In genomic region chr6:19319005-19319404, GRCh38 we compare ENCODE assay signal across 36 cellular contexts.
DNase-seq lines count a peak whose midpoint lies in the region; ATAC-seq, FAIRE-seq and TF ChIP-seq lines count a peak whose summit lies in the region.
"Had no signal": no experiment of that assay in that cellular context is flagged by ENCODE, and none has a peak within 500 bp of the region (broad histone marks: within the 10 kb centered on the region; RNA-seq: fewer than 3 reads in every experiment).

No MANE protein-coding gene starts in this region.

- H3K4me3 ChIP-seq in CD8-positive, alpha-beta T cell (ENCODE audit: low read depth, low read length) = no peak overlapping the region
- H3K4me3 ChIP-seq in HEK293 (ENCODE audit: low read depth, low read length) (no peak overlapping the region), K562 (no peak overlapping the region), esophagus muscularis mucosa (no peak overlapping the region)
- no peak overlapping the region for H3K4me3 ChIP-seq in naive thymus-derived CD4-positive, alpha-beta T cell (ENCODE audit: low read length)
- H3K4me3 ChIP-seq: A549; BLaER1; BLaER1 treated with 17β-estradiol and CSF1 and Interleukin-3, amounts not matched to agents 10 nM and 100 nM had no signal

- no peak overlapping the region for H3K4me2 ChIP-seq in K562 (ENCODE audit: insufficient read depth, low read length)
- H3K4me2 ChIP-seq: A549; BLaER1; BLaER1 treated with 17β-estradiol and CSF1 and Interleukin-3, amounts not matched to agents 10 nM and 100 nM had no signal

- H4K20me1 ChIP-seq in K562 (replicated peaks; ENCODE audit: control insufficient read depth, insufficient read depth, low read length) = no peaks in the 10 kb centered on the region
- H4K20me1 ChIP-seq: BLaER1; BLaER1 treated with 17β-estradiol and CSF1 and Interleukin-3, amounts not matched to agents 10 nM and 100 nM had no signal

- TF ChIP-seq POLR2A in K562 (conservative IDR thresholded peaks at IDR 0.05) = no peak
- TF ChIP-seq POLR2A in esophagus muscularis mucosa (IDR thresholded peaks at IDR 0.05; ENCODE audit: low read depth) = no peak

- no TSS peak for BruUV-seq in K562 (replicated peaks; lab: Mats Ljungman, UMichigan)

- no peak for ATAC-seq in CD8-positive, alpha-beta T cell
- ATAC-seq in K562 = no peak
- ATAC-seq in HG02763 (IDR thresholded peaks at IDR 0.05; ENCODE audit: unreplicated experiment) = no peak
- ATAC-seq in naive thymus-derived CD4-positive, alpha-beta T cell = no peak
- ATAC-seq: A549 had no signal

- TF ChIP-seq CTCF in CD8-positive, alpha-beta T cell (IDR thresholded peaks at IDR 0.05) = peak; percentile 13
- TF ChIP-seq CTCF in HEK293 (tag by site-specific recombination; IDR thresholded peaks at IDR 0.05) = no peak
- TF ChIP-seq CTCF in K562 (IDR thresholded peaks at IDR 0.05 in 2 of 3, conservative IDR thresholded peaks at IDR 0.05 in 1 of 3; ENCODE audit: insufficient read depth in 2 of 3, low read depth in 1 of 3, low read length in 3 of 3) = no peak
- no peak for TF ChIP-seq CTCF in esophagus muscularis mucosa (IDR thresholded peaks at IDR 0.05)
- no peak for TF ChIP-seq CTCF in nephron progenitor cell (IDR thresholded peaks at IDR 0.05)

- TF ChIP-seq EP300 in K562 (IDR thresholded peaks at IDR 0.05; ENCODE audit: low read length) (no peak), esophagus muscularis mucosa (IDR thresholded peaks at IDR 0.05) (no peak)

- no peak for DNase-seq in CD8-positive, alpha-beta T cell
- DNase-seq in K562 (ENCODE audit: extremely low read depth in 1 of 4, low spot score in 3 of 4) (no peak), esophagus muscularis mucosa (ENCODE audit: extremely low spot score) (no peak), nephron progenitor cell (no peak)
- no peak for DNase-seq in activated CD4-positive, CD25-positive, alpha-beta regulatory T cell (lab: John Stamatoyannopoulos, UW)
- DNase-seq in naive thymus-derived CD4-positive, alpha-beta T cell = no peak
- DNase-seq: 8988T; ACHN; AML-193; BE2C; C1 segment of cervical spinal cord; Caco-2; Calu3; CD4-positive, alpha-beta memory T cell; CD4-positive, alpha-beta T cell; CD4-positive, CD25-positive, alpha-beta regulatory T cell; CD8-positive, alpha-beta memory T cell; COR-L47; DMS 273 treated with DMSO at 0.1 percent for 48 hours; DMS153; DMS53; DMS79; DMS79 treated with DMSO at 0.1 percent for 48 hours; DND-41; EL had no signal

- H3K27me3 ChIP-seq in CD8-positive, alpha-beta T cell (ENCODE audit: insufficient read depth, low read length) = no peaks in the 10 kb centered on the region
- no peaks in the 10 kb centered on the region for H3K27me3 ChIP-seq in K562 (ENCODE audit: control insufficient read depth in 2 of 2, insufficient read depth in 2 of 2, low read length in 2 of 2)
- H3K27me3 ChIP-seq in esophagus muscularis mucosa = no peaks in the 10 kb centered on the region
- H3K27me3 ChIP-seq in naive thymus-derived CD4-positive, alpha-beta T cell (ENCODE audit: control insufficient read depth in 2 of 2, insufficient read depth in 2 of 2, low read length in 2 of 2) = no peaks in the 10 kb centered on the region
- H3K27me3 ChIP-seq: BE2C; BLaER1; BLaER1 treated with 17β-estradiol and CSF1 and Interleukin-3, amounts not matched to agents 10 nM and 100 nM had no signal

- TF ChIP-seq RAD21 in K562 (CRISPR knock-in tag; conservative IDR thresholded peaks at IDR 0.05 in 1 of 2, IDR thresholded peaks at IDR 0.05 in 1 of 2) = no peak

- FAIRE-seq in K562 (lab: Jason Lieb, UNC) = no peak
- FAIRE-seq: A204.1, A549, D721Med had no signal

- no peaks in the 10 kb centered on the region for H3K79me2 ChIP-seq in K562 (ENCODE audit: control insufficient read depth, insufficient read depth, low read length)

- H3K9me3 ChIP-seq in CD8-positive, alpha-beta T cell (ENCODE audit: low read length) = no peaks in the 10 kb centered on the region
- H3K9me3 ChIP-seq in HEK293 (ENCODE audit: control insufficient read depth, insufficient read depth, low read depth, low read length) (no peaks in the 10 kb centered on the region), K562 (replicated peaks; ENCODE audit: control insufficient read depth, insufficient read depth, low read depth, low read length) (no peaks in the 10 kb centered on the region), esophagus muscularis mucosa (no peaks in the 10 kb centered on the region)
- peaks cover 0 to 7% (median 3%) of the 10 kb centered on the region in 3 experiments for H3K9me3 ChIP-seq in naive thymus-derived CD4-positive, alpha-beta T cell (ENCODE audit: control insufficient read depth in 2 of 3, low read length in 3 of 3)
- H3K9me3 ChIP-seq: A549; BE2C; BLaER1; BLaER1 treated with 17β-estradiol and CSF1 and Interleukin-3, amounts not matched to agents 10 nM and 100 nM; Caco-2 had no signal

- no peaks in the 10 kb centered on the region for H3K9me1 ChIP-seq in K562 (ENCODE audit: control insufficient read depth, insufficient read depth, low read length)

- in situ Hi-C loops in K562 (cut with MboI) = no loop called here

- no peaks in the 10 kb centered on the region for H3K4me1 ChIP-seq in CD8-positive, alpha-beta T cell (ENCODE audit: insufficient read depth, low read length)
- H3K4me1 ChIP-seq in HEK293 (ENCODE audit: control insufficient read depth, insufficient read depth, low read length) (no peaks in the 10 kb centered on the region; the same call in 1 of the 2 replicates), K562 (replicated peaks in 1 of 2; ENCODE audit: control insufficient read depth in 2 of 2, insufficient read depth in 2 of 2, low read length in 2 of 2) (no peaks in the 10 kb centered on the region), esophagus muscularis mucosa (peaks cover 0 to 43% (median 35%) of the 10 kb centered on the region in 4 donors)
- no peaks in the 10 kb centered on the region for H3K4me1 ChIP-seq in naive thymus-derived CD4-positive, alpha-beta T cell (ENCODE audit: control insufficient read depth in 2 of 2, insufficient read depth in 2 of 2, low read length in 2 of 2)
- H3K4me1 ChIP-seq: A549; BE2C; BLaER1; BLaER1 treated with 17β-estradiol and CSF1 and Interleukin-3, amounts not matched to agents 10 nM and 100 nM; Caco-2 had no signal

- H3K4me3 Mint-ChIP-seq in CD8-positive, alpha-beta T cell = no peak overlapping the region
- no peak overlapping the region for H3K4me3 Mint-ChIP-seq in nephron progenitor cell
- H3K4me3 Mint-ChIP-seq in naive thymus-derived CD4-positive, alpha-beta T cell = no peak overlapping the region
- H3K4me3 Mint-ChIP-seq: B cell; CD14-positive monocyte; CD4-positive, alpha-beta memory T cell; CD4-positive, alpha-beta T cell; CD4-positive, CD25-positive, alpha-beta regulatory T cell; CD8-positive, alpha-beta memory T cell had no signal

- intact Hi-C loops in CD8-positive, alpha-beta T cell (cut with DNase I, micrococcal nuclease) = no loop called here
- intact Hi-C loops in K562 (cut with micrococcal nuclease) (no loop called here), esophagus muscularis mucosa (cut with DNase I) (loop anchor here (10.0 kb wide), 1 partner anchor 164 kb away; no protein-coding TSS in a partner anchor)
- intact Hi-C loops in naive thymus-derived CD4-positive, alpha-beta T cell (cut with micrococcal nuclease) = no loop called here

- H3K36me3 ChIP-seq in CD8-positive, alpha-beta T cell (ENCODE audit: insufficient read depth, low read length) = no peaks in the 10 kb centered on the region
- H3K36me3 ChIP-seq in HEK293 (ENCODE audit: control insufficient read depth in 2 of 2, insufficient read depth in 1 of 2, low read length in 2 of 2) (no peaks in the 10 kb centered on the region), K562 (ENCODE audit: control insufficient read depth, insufficient read depth, low read length) (no peaks in the 10 kb centered on the region), esophagus muscularis mucosa (no peaks in the 10 kb centered on the region)
- no peaks in the 10 kb centered on the region for H3K36me3 ChIP-seq in naive thymus-derived CD4-positive, alpha-beta T cell (ENCODE audit: control insufficient read depth in 2 of 3, insufficient read depth in 3 of 3, low read length in 3 of 3)
- H3K36me3 ChIP-seq: BE2C; BLaER1; BLaER1 treated with 17β-estradiol and CSF1 and Interleukin-3, amounts not matched to agents 10 nM and 100 nM had no signal

- no peak overlapping the region for H3K27ac ChIP-seq in CD8-positive, alpha-beta T cell (ENCODE audit: low read depth, low read length)
- H3K27ac ChIP-seq in HEK293 (ENCODE audit: extremely low read depth, low read depth, low read length) (no peak overlapping the region), K562 (ENCODE audit: extremely low read depth, low read depth, low read length) (no peak overlapping the region), esophagus muscularis mucosa (replicated peaks in 1 of 4) (peak overlapping the region; percentile 38 to 56 (median 44))
- H3K27ac ChIP-seq in naive thymus-derived CD4-positive, alpha-beta T cell (ENCODE audit: low read depth, low read length) = no peak overlapping the region
- H3K27ac ChIP-seq: 22Rv1; A549; BLaER1; BLaER1 treated with 17β-estradiol and CSF1 and Interleukin-3, amounts not matched to agents 10 nM and 100 nM; C4-2B had no signal

- peaks cover 6% of the 10 kb centered on the region for H3K9me3 Mint-ChIP-seq in CD8-positive, alpha-beta T cell
- no peaks in the 10 kb centered on the region for H3K9me3 Mint-ChIP-seq in nephron progenitor cell
- peaks cover 4 to 18% (median 9%) of the 10 kb centered on the region in 11 donors for H3K9me3 Mint-ChIP-seq in naive thymus-derived CD4-positive, alpha-beta T cell

- H3K9ac ChIP-seq in K562 (ENCODE audit: insufficient read depth in 1 of 2, low read depth in 2 of 2, low read length in 2 of 2) = no peak overlapping the region
- H3K9ac ChIP-seq: BLaER1; BLaER1 treated with 17β-estradiol and CSF1 and Interleukin-3, amounts not matched to agents 10 nM and 100 nM had no signal

- CTCF ChIA-PET in CD8-positive, alpha-beta T cell (lab: Charles Lee) = no interaction called here
- CTCF ChIA-PET in HEK293 (lab: Yijun Ruan, JAX) (no interaction called here), K562 (lab: Yijun Ruan, JAX; ENCODE audit: low intra/inter-chr PET ratio) (no interaction called here)
- CTCF ChIA-PET in naive thymus-derived CD4-positive, alpha-beta T cell (lab: Charles Lee) = no interaction called here

- no peak overlapping the region for H2AFZ ChIP-seq in K562 (ENCODE audit: low read depth, low read length)

- POLR2A ChIA-PET in CD8-positive, alpha-beta T cell (lab: Charles Lee) = no interaction called here
- POLR2A ChIA-PET in HEK293 (lab: Yijun Ruan, JAX) = no interaction called here
- POLR2A ChIA-PET in K562 (lab: Yijun Ruan, JAX) = no interaction called here
- POLR2A ChIA-PET in naive thymus-derived CD4-positive, alpha-beta T cell (lab: Charles Lee) = no interaction called here

- no CpG with 5 or more reads among the region's 1 CpG for whole genome bisulfite sequencing in K562 (ENCODE audit: insufficient coverage, low coverage, missing lambda C conversion rate)
- WGBS in esophagus muscularis mucosa = 100% methylated on average over 1 of the region's 1 CpG

- no peaks in the 10 kb centered on the region for H3K4me1 Mint-ChIP-seq in CD8-positive, alpha-beta T cell (ENCODE audit: low read depth)
- no peaks in the 10 kb centered on the region for H3K4me1 Mint-ChIP-seq in nephron progenitor cell
- H3K4me1 Mint-ChIP-seq in naive thymus-derived CD4-positive, alpha-beta T cell = no peaks in the 10 kb centered on the region
- H3K4me1 Mint-ChIP-seq: B cell; CD14-positive monocyte; CD4-positive, alpha-beta memory T cell; CD4-positive, CD25-positive, alpha-beta regulatory T cell; CD8-positive, alpha-beta memory T cell had no signal

- H3K27ac Mint-ChIP-seq in CD8-positive, alpha-beta T cell = no peak overlapping the region
- H3K27ac Mint-ChIP-seq in nephron progenitor cell = no peak overlapping the region
- H3K27ac Mint-ChIP-seq in naive thymus-derived CD4-positive, alpha-beta T cell = no peak overlapping the region
- H3K27ac Mint-ChIP-seq: B cell; CD14-positive monocyte; CD4-positive, alpha-beta memory T cell; CD4-positive, alpha-beta T cell; CD4-positive, CD25-positive, alpha-beta regulatory T cell; CD8-positive, alpha-beta memory T cell had no signal

- no peaks in the 10 kb centered on the region for H3K36me3 Mint-ChIP-seq in CD8-positive, alpha-beta T cell
- H3K36me3 Mint-ChIP-seq in nephron progenitor cell (ENCODE audit: low read depth) = no peaks in the 10 kb centered on the region
- no peaks in the 10 kb centered on the region for H3K36me3 Mint-ChIP-seq in naive thymus-derived CD4-positive, alpha-beta T cell
- H3K36me3 Mint-ChIP-seq: CD14-positive monocyte; CD4-positive, alpha-beta memory T cell; CD4-positive, CD25-positive, alpha-beta regulatory T cell; CD8-positive, alpha-beta memory T cell had no signal

- no peaks in the 10 kb centered on the region for H3K27me3 Mint-ChIP-seq in CD8-positive, alpha-beta T cell (ENCODE audit: low read depth)
- no peaks in the 10 kb centered on the region for H3K27me3 Mint-ChIP-seq in nephron progenitor cell (ENCODE audit: low read depth, poor library complexity)
- peaks cover 0 to 4% (median 0%) of the 10 kb centered on the region in 5 donors for H3K27me3 Mint-ChIP-seq in naive thymus-derived CD4-positive, alpha-beta T cell
- H3K27me3 Mint-ChIP-seq: B cell; CD4-positive, alpha-beta memory T cell; CD4-positive, alpha-beta T cell; CD4-positive, CD25-positive, alpha-beta regulatory T cell; CD8-positive, alpha-beta memory T cell had no signal

Comparison
In these comparisons a context has a peak if more than half of its experiments do, and no peak if none do; other contexts are left out.
1. H3K27ac ChIP-seq: peak in esophagus muscularis mucosa (4 of 4); none in CD8-positive, alpha-beta T cell (single experiment), HEK293 (single experiment), K562 (single experiment) and naive thymus-derived CD4-positive, alpha-beta T cell (single experiment).